1 cellular context compared by ENCODE assay signal in the genomic region with DNA sequence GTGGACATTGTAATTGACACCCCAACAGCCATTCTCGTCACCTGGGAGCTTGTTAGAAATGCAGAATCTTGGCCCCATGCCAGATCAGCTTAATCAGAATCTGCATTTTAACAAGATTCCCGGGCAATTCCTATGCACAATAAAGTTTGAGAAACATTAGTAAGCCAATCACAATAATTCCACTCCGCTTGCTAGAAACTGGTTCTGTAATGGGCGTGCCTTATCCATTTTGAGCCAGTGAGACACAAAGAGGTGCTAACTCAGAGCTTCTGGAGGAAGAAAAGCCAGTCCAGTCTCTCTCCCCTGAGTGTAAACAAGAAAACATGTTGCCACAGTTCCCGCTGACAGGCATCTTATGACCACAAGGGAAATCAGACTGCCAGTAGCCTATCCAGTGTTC.
TF ChIP-seq lines count a peak whose summit lies in the region.

No MANE protein-coding gene starts in this region.

TF ChIP-seq in HEK293, 187 proteins besides CTCF, POLR2A, EP300 and RAD21 (continued from another document):
- TF ChIP-seq, protein P1, sequence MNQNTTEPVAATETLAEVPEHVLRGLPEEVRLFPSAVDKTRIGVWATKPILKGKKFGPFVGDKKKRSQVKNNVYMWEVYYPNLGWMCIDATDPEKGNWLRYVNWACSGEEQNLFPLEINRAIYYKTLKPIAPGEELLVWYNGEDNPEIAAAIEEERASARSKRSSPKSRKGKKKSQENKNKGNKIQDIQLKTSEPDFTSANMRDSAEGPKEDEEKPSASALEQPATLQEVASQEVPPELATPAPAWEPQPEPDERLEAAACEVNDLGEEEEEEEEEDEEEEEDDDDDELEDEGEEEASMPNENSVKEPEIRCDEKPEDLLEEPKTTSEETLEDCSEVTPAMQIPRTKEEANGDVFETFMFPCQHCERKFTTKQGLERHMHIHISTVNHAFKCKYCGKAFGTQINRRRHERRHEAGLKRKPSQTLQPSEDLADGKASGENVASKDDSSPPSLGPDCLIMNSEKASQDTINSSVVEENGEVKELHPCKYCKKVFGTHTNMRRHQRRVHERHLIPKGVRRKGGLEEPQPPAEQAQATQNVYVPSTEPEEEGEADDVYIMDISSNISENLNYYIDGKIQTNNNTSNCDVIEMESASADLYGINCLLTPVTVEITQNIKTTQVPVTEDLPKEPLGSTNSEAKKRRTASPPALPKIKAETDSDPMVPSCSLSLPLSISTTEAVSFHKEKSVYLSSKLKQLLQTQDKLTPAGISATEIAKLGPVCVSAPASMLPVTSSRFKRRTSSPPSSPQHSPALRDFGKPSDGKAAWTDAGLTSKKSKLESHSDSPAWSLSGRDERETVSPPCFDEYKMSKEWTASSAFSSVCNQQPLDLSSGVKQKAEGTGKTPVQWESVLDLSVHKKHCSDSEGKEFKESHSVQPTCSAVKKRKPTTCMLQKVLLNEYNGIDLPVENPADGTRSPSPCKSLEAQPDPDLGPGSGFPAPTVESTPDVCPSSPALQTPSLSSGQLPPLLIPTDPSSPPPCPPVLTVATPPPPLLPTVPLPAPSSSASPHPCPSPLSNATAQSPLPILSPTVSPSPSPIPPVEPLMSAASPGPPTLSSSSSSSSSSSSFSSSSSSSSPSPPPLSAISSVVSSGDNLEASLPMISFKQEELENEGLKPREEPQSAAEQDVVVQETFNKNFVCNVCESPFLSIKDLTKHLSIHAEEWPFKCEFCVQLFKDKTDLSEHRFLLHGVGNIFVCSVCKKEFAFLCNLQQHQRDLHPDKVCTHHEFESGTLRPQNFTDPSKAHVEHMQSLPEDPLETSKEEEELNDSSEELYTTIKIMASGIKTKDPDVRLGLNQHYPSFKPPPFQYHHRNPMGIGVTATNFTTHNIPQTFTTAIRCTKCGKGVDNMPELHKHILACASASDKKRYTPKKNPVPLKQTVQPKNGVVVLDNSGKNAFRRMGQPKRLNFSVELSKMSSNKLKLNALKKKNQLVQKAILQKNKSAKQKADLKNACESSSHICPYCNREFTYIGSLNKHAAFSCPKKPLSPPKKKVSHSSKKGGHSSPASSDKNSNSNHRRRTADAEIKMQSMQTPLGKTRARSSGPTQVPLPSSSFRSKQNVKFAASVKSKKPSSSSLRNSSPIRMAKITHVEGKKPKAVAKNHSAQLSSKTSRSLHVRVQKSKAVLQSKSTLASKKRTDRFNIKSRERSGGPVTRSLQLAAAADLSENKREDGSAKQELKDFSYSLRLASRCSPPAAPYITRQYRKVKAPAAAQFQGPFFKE (tag by site-specific recombination; IDR thresholded peaks at IDR 0.05; ENCODE audit: borderline replicate concordance), result no peak
TF ChIP-seq in HEK293: peak in this region for 3.
